23 cellular contexts compared by ENCODE assay signal in the genomic region with DNA sequence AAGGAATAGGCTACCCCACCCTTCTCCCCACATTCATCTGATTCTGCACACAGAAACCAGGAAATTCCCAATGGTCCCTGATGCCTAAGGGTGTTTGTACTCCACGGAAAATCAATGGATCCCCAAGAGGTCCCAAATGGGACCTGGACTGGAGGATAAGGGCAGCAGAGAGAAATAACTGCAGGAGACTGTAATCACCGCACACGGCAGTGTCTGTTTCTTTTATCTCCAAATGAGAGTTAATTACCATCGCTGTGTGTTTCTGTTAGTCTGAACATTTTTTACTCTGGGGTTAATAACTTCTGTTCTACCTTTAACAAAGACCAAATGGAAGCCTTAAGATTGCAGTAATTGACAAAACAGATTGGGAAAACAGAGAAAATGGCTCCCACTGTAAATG.
"Had no signal": no experiment of that assay in that cellular context is flagged by ENCODE, and none has a peak within 500 bp of the region (broad histone marks: within the 10 kb centered on the region; RNA-seq: fewer than 3 reads in every experiment).

No MANE protein-coding gene starts in this region.

- DNase-seq: activated CD4-positive, alpha-beta T cell treated with anti-CD3 and anti-CD28 coated beads, Interleukin-2, amount 50 U/mL, for 4 hours; activated CD8-positive, alpha-beta memory T cell treated with anti-CD3 and anti-CD28 coated beads, Interleukin-2, amount 50 U/mL, for 48 hours; activated naive CD4-positive, alpha-beta T cell treated with Interleukin-2 at 50 U/mL for 16 hours; activated naive CD8-positive, alpha-beta T cell treated with anti-CD3 and anti-CD28 coated beads for 36 hours; activated T-cell treated with anti-CD3 and anti-CD28 coated beads, Interleukin-2, amount 50 U/mL, for 4 hours; effector memory CD4-positive, alpha-beta T cell; foreskin keratinocyte; hypothalamus; left ventricle myocardium superior; mammary epithelial cell; natural killer cell; retina; sigmoid colon; stimulated activated CD4-positive, alpha-beta T cell treated with anti-CD3 and anti-CD28 coated beads, Interleukin-2, amount 100 ng/mL, for 48 hours; stimulated activated CD8-positive, alpha-beta memory T cell treated with anti-CD3 and anti-CD28 coated beads, Interleukin-4, amount 100 ng/mL, for 48 hours; stimulated activated naive B cell treated with anti-CD40 and anti-IgM and Interleukin-4, amounts not matched to agents 10 μg/mL and 1 μg/mL and 100 μg/mL, for 72 hours; trophoblast cell; uterus had no signal

- H3K4me3 Mint-ChIP-seq: activated naive CD8-positive, alpha-beta T cell treated with anti-CD3 and anti-CD28 coated beads for 36 hours; activated T-cell treated with anti-CD3 and anti-CD28 coated beads, Interleukin-2, amount 50 U/mL, for 4 hours; central memory CD8-positive, alpha-beta T cell; mesothelial cell of epicardium; natural killer cell; stimulated activated naive B cell treated with anti-CD40 and anti-IgM and Interleukin-4, amounts not matched to agents 10 μg/mL and 1 μg/mL and 100 μg/mL, for 72 hours; WTC11 had no signal

- H3K9me3 ChIP-seq: sigmoid colon, uterus had no signal

- H3K27me3 Mint-ChIP-seq: central memory CD8-positive, alpha-beta T cell had no signal

- H3K27ac Mint-ChIP-seq: activated naive CD8-positive, alpha-beta T cell treated with anti-CD3 and anti-CD28 coated beads for 36 hours; activated T-helper 2 cell treated with anti-CD3 and anti-CD28 coated beads, Interferon-gamma antibody, Interleukin-2, Interleukin-4, amounts not matched to agents 10 μg/mL and 5 μg/mL and 100 μg/mL, durations not matched to agents 14 hours and 24 hours and 36 hours; mesothelial cell of epicardium; natural killer cell; progenitor cell of endocrine pancreas; stimulated activated naive B cell treated with anti-CD40 and anti-IgM and Interleukin-4, amounts not matched to agents 10 μg/mL and 1 μg/mL and 100 μg/mL, for 72 hours; WTC11 had no signal

- H3K4me1 ChIP-seq: foreskin keratinocyte, sigmoid colon, uterus had no signal

- H3K9me3 Mint-ChIP-seq: activated naive CD8-positive, alpha-beta T cell treated with anti-CD3 and anti-CD28 coated beads for 36 hours; activated T-cell treated with anti-CD3 and anti-CD28 coated beads, Interleukin-2, amount 50 U/mL, for 4 hours; activated T-helper 2 cell treated with anti-CD3 and anti-CD28 coated beads, Interferon-gamma antibody, Interleukin-2, Interleukin-4, amounts not matched to agents 10 μg/mL and 5 μg/mL and 100 μg/mL, durations not matched to agents 14 hours and 24 hours and 36 hours; mesothelial cell of epicardium; natural killer cell; stimulated activated naive B cell treated with anti-CD40 and anti-IgM and Interleukin-4, amounts not matched to agents 10 μg/mL and 1 μg/mL and 100 μg/mL, for 72 hours; WTC11 had no signal

- H3K4me1 Mint-ChIP-seq: activated naive CD8-positive, alpha-beta T cell treated with anti-CD3 and anti-CD28 coated beads for 36 hours; central memory CD8-positive, alpha-beta T cell; natural killer cell; stimulated activated naive B cell treated with anti-CD40 and anti-IgM and Interleukin-4, amounts not matched to agents 10 μg/mL and 1 μg/mL and 100 μg/mL, for 72 hours had no signal

- H3K36me3 ChIP-seq: sigmoid colon, uterus had no signal

- H3K27me3 ChIP-seq: sigmoid colon, uterus had no signal

- H3K27ac ChIP-seq: foreskin keratinocyte, sigmoid colon, uterus had no signal

- H3K36me3 Mint-ChIP-seq: activated naive CD8-positive, alpha-beta T cell treated with anti-CD3 and anti-CD28 coated beads for 36 hours; natural killer cell; stimulated activated naive B cell treated with anti-CD40 and anti-IgM and Interleukin-4, amounts not matched to agents 10 μg/mL and 1 μg/mL and 100 μg/mL, for 72 hours; WTC11 had no signal

- H3K4me3 ChIP-seq: sigmoid colon, uterus had no signal
